In the genomic region with DNA sequence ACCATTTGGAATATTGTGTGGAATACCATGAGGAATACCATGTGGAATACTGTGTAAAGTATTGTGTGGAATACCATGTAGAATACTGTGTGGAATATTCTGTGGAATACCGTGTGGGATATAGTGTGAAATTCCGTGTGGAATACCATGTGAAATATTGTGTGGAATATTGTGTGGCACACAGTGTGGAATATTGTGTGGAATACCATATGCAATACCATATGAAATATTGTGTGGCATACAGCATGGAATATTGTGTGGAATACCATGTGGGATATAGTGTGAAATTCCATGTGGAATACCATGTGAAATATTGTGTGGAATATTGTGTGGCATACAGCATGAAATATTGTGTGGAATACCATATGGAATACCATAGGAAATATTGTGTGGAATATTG, we compare ENCODE assay signal across 15 cellular contexts.
"Had no signal": no experiment of that assay in that cellular context is flagged by ENCODE, and none has a peak within 500 bp of the region (broad histone marks: within the 10 kb centered on the region; RNA-seq: fewer than 3 reads in every experiment).

No MANE protein-coding gene starts in this region.

- ATAC-seq: heart right ventricle, left ventricle myocardium superior, pancreas had no signal

- DNase-seq: activated CD4-positive, alpha-beta T cell treated with anti-CD3 and anti-CD28 coated beads for 1 hour; activated CD4-positive, alpha-beta T cell treated with anti-CD3 and anti-CD28 coated beads, Interleukin-2, amount 50 U/mL, for 4 hours; activated CD8-positive, alpha-beta memory T cell treated with anti-CD3 and anti-CD28 coated beads, Interleukin-2, amount 50 U/mL, for 4 hours; activated naive CD4-positive, alpha-beta T cell treated with Interleukin-2 at 50 U/mL for 16 hours; dermis blood vessel endothelial cell; effector memory CD4-positive, alpha-beta T cell; esophagus squamous epithelium; heart right ventricle; kidney glomerular epithelial cell; left ventricle myocardium superior; pancreas; sigmoid colon; stimulated activated CD4-positive, alpha-beta T cell treated with anti-CD3 and anti-CD28 coated beads, Interleukin-4, amount 100 ng/mL, for 4 hours; substantia nigra; tibial artery had no signal
